ENCODE assay signal across 1 cellular context in the genomic region with DNA sequence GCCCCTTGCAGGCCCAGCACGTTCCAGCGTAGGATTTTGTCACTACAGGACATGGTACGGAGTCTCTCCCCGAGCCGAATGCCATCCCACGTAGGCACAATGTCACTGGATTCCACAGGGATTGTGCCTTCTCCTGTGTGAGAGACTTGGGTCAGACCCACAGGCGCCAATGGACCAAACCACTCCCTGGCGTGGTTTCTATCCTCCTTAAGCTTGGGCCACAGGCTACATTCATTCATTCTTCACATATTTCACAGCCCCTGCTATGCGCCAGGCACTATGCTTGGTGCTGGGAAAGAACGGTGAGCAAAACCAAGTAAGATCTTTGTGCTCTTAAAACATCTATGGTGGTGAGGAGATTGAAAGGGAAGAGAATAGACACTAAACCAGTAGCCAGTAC.
TF ChIP-seq lines count a peak whose summit lies in the region.

No MANE protein-coding gene starts in this region.

TF ChIP-seq in H1, 55 proteins besides CTCF, POLR2A, EP300 and RAD21:
- TF ChIP-seq POU5F1 (IDR thresholded peaks at IDR 0.05; ENCODE audit: low read depth, low read length) (no peak), SP4 (IDR thresholded peaks at IDR 0.05; ENCODE audit: low read length) (no peak), TAF1 (IDR thresholded peaks at IDR 0.05; ENCODE audit: low read depth, low read length) (no peak), BACH1 (IDR thresholded peaks at IDR 0.05; ENCODE audit: low read length) (no peak), CHD1 (IDR thresholded peaks at IDR 0.05; ENCODE audit: low read depth, low read length) (no peak), SIX5 (IDR thresholded peaks at IDR 0.05; ENCODE audit: low read depth, low read length) (no peak)
TF ChIP-seq in H1: peak in this region for 0.
